Comparison of ENCODE assay signal across 1 cellular context in the genomic region with DNA sequence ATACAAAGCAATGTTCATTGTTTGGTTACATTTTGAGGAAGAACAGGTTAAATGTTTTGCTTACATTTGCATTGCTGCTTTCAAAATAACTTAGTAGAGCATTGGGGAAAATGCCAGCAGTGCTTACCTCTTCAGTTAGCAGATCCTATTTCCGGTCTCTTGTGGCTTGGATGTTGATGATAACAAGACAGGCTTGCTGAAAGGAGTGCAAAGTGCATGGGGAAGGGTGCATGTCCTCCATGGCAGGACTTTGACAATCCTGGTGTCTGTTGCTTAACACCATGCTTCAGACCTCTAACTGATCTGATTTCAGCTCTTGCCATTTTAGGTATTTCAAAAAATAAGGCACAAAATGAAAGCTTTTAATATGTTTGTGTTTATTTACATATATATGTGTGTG.
TF ChIP-seq lines count a peak whose summit lies in the region.

No MANE protein-coding gene starts in this region.

TF ChIP-seq in liver, 16 proteins besides CTCF, POLR2A, EP300 and RAD21 (continued from another document):
- TF ChIP-seq, protein P1, sequence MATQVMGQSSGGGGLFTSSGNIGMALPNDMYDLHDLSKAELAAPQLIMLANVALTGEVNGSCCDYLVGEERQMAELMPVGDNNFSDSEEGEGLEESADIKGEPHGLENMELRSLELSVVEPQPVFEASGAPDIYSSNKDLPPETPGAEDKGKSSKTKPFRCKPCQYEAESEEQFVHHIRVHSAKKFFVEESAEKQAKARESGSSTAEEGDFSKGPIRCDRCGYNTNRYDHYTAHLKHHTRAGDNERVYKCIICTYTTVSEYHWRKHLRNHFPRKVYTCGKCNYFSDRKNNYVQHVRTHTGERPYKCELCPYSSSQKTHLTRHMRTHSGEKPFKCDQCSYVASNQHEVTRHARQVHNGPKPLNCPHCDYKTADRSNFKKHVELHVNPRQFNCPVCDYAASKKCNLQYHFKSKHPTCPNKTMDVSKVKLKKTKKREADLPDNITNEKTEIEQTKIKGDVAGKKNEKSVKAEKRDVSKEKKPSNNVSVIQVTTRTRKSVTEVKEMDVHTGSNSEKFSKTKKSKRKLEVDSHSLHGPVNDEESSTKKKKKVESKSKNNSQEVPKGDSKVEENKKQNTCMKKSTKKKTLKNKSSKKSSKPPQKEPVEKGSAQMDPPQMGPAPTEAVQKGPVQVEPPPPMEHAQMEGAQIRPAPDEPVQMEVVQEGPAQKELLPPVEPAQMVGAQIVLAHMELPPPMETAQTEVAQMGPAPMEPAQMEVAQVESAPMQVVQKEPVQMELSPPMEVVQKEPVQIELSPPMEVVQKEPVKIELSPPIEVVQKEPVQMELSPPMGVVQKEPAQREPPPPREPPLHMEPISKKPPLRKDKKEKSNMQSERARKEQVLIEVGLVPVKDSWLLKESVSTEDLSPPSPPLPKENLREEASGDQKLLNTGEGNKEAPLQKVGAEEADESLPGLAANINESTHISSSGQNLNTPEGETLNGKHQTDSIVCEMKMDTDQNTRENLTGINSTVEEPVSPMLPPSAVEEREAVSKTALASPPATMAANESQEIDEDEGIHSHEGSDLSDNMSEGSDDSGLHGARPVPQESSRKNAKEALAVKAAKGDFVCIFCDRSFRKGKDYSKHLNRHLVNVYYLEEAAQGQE (IDR thresholded peaks at IDR 0.05) = no peak
- TF ChIP-seq, protein P2, sequence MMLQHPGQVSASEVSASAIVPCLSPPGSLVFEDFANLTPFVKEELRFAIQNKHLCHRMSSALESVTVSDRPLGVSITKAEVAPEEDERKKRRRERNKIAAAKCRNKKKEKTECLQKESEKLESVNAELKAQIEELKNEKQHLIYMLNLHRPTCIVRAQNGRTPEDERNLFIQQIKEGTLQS (IDR thresholded peaks at IDR 0.05) = peak; percentile 54
- TF ChIP-seq TAF1 (conservative IDR thresholded peaks at IDR 0.05) (no peak), YY1 (IDR thresholded peaks at IDR 0.05) (peak; percentile 91), FOXA1 (IDR thresholded peaks at IDR 0.05) (peak; percentile 48), GABPA (IDR thresholded peaks at IDR 0.05 in 1 of 2, conservative IDR thresholded peaks at IDR 0.05 in 1 of 2) (peak; percentile 37 to 81)
- TF ChIP-seq, protein P3, sequence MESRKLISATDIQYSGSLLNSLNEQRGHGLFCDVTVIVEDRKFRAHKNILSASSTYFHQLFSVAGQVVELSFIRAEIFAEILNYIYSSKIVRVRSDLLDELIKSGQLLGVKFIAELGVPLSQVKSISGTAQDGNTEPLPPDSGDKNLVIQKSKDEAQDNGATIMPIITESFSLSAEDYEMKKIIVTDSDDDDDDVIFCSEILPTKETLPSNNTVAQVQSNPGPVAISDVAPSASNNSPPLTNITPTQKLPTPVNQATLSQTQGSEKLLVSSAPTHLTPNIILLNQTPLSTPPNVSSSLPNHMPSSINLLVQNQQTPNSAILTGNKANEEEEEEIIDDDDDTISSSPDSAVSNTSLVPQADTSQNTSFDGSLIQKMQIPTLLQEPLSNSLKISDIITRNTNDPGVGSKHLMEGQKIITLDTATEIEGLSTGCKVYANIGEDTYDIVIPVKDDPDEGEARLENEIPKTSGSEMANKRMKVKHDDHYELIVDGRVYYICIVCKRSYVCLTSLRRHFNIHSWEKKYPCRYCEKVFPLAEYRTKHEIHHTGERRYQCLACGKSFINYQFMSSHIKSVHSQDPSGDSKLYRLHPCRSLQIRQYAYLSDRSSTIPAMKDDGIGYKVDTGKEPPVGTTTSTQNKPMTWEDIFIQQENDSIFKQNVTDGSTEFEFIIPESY (IDR thresholded peaks at IDR 0.05) = peak; percentile 78
